ENCODE assay signal across 25 cellular contexts in the genomic region with DNA sequence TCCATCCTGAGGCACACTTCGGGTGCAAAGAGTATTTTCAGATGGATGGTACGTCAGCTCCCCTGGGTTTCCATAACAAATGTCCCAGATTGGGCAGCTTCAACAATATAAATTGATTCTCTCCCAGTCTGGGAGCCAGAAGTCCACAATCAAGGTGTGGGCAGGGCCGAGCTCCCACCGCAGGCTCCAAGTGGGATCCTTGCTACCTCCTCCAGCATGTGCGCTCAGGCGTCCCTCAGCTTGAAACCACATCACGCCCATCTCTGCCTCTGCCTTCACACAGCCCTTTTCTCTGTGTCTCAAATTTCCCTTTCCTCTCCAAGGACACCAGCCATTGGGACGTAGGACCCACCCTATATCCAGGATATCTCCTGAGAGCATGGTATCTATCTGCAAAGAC.
"Had no signal": no experiment of that assay in that cellular context is flagged by ENCODE, and none has a peak within 500 bp of the region (broad histone marks: within the 10 kb centered on the region; RNA-seq: fewer than 3 reads in every experiment).

No MANE protein-coding gene starts in this region.

- H3K27ac Mint-ChIP-seq: activated CD8-positive, alpha-beta T cell treated with anti-CD3 and anti-CD28 coated beads, Interleukin-2, amount 10 ng/mL, durations not matched to agents 7 days and 5 days; T-helper 2 cell treated with Interferon-gamma antibody and Interleukin-4, amounts not matched to agents 5 μg/mL and 100 μg/mL, for 36 hours had no signal

- H3K4me2 ChIP-seq: KMS-11 had no signal

- H3K27me3 ChIP-seq: adrenal gland, SJSA1 had no signal

- ATAC-seq: activated CD4-positive, CD25-positive, alpha-beta regulatory T cell treated with anti-CD3 and anti-CD28 coated beads, Interleukin-2, amount 50 U/mL, for 24 hours; activated CD8-positive, alpha-beta T cell treated with anti-CD3 and anti-CD28 coated beads, Interleukin-2, amount 10 ng/mL, durations not matched to agents 7 days and 5 days; PC-3; SK-N-SH treated with all-trans-retinoic acid at 6 μM for 48 hours had no signal

- DNase-seq: activated CD4-positive, alpha-beta T cell treated with anti-CD3 and anti-CD28 coated beads for 48 hours; activated CD4-positive, alpha-beta T cell treated with anti-CD3 and anti-CD28 coated beads, Interleukin-2, amount 50 U/mL, for 4 hours; activated CD8-positive, alpha-beta memory T cell treated with anti-CD3 and anti-CD28 coated beads, Interleukin-2, amount 50 U/mL, for 48 hours; activated CD8-positive, alpha-beta T cell treated with anti-CD3 and anti-CD28 coated beads, Interleukin-2, amount 10 ng/mL, durations not matched to agents 7 days and 5 days; activated naive CD4-positive, alpha-beta T cell treated with anti-CD3 and anti-CD28 coated beads, Interleukin-2, amount 50 U/mL, for 16 hours; activated T-cell treated with anti-CD3 and anti-CD28 coated beads, Interleukin-2, amount 50 U/mL, for 1 hour; adrenal gland; anterior cingulate cortex; cerebellar nuclear complex; NCI-H1092; NCI-H1930; NCI-H226; NCI-H510A; NCI-H526 treated with DMSO at 0.1 percent for 48 hours; NCI-H82; NK-92 treated with Interleukin-12 subunit alpha and Interleukin-12 subunit beta, amount 100 ng/mL, for 24 hours; PC-3; SHP77; SW 1271 had no signal

- H3K9me3 Mint-ChIP-seq: activated naive CD8-positive, alpha-beta T cell treated with anti-CD3 and anti-CD28 coated beads, Interleukin-2, amount 10 ng/mL, durations not matched to agents 7 days and 5 days; T-helper 2 cell treated with Interferon-gamma antibody and Interleukin-4, amounts not matched to agents 5 μg/mL and 100 μg/mL, for 36 hours had no signal

- H3K36me3 Mint-ChIP-seq: activated naive CD8-positive, alpha-beta T cell treated with anti-CD3 and anti-CD28 coated beads, Interleukin-2, amount 10 ng/mL, durations not matched to agents 7 days and 5 days had no signal

- H3K9ac ChIP-seq: KMS-11 had no signal

- H3K36me3 ChIP-seq: adrenal gland, SJSA1 had no signal

- H3K4me3 ChIP-seq: adrenal gland, SJSA1 had no signal

- H3K27ac ChIP-seq: adrenal gland, KMS-11, SJSA1 had no signal

- H3K4me3 Mint-ChIP-seq: activated CD8-positive, alpha-beta T cell treated with anti-CD3 and anti-CD28 coated beads, Interleukin-2, amount 10 ng/mL, durations not matched to agents 7 days and 5 days; activated naive CD8-positive, alpha-beta T cell treated with anti-CD3 and anti-CD28 coated beads, Interleukin-2, amount 10 ng/mL, durations not matched to agents 7 days and 5 days; T-helper 2 cell treated with Interferon-gamma antibody and Interleukin-4, amounts not matched to agents 5 μg/mL and 100 μg/mL, for 36 hours had no signal

- H3K9me3 ChIP-seq: adrenal gland, SJSA1 had no signal

- H3K4me1 Mint-ChIP-seq: activated naive CD8-positive, alpha-beta T cell treated with anti-CD3 and anti-CD28 coated beads, Interleukin-2, amount 10 ng/mL, durations not matched to agents 7 days and 5 days had no signal
